ENCODE assay signal across 14 cellular contexts in the genomic region with DNA sequence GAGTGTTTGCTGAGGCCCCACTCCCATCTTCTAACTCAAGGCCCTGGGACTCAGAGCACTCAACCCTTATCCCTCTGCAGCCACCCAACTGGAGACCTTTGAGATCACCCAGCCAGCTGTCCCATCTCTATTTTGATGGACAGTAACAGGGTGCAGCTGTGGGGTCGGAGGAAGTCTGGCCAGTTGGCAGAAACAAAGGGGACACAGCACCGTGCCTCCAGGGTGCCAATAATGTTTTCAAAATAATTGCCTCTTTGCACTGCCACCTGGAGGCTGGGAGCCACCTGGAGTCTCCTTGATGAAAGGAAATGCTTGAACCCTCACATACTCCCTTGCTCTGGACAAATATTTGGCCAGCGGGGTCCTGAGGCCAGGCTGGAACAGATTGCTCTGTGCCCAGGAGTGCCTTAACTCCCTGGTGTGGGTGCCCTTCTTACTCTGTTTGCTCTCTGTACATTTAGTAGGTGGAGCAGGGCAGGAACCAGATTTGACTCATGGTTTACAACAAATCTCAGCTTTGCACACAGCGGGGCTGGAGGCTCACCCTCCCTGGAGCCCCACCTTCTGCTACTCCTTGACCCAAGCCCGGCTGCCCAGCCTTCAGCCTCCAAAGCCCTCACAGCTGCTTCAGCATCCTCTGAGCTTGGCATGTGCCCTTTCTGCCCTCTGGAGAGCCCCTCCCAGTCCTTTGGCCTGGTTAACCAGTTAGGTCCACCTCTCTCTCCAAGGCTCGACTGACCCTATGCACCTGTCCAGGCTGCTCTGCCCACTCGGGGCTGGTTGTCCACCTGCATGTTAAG. TPM values are rescaled to one million over a fixed set of nuclear protein-coding genes. Genes with fewer than 3 reads are reported as not detected.
DNase-seq lines count a peak whose midpoint lies in the region; ATAC-seq and TF ChIP-seq lines count a peak whose summit lies in the region.
"Had no signal": no experiment of that assay in that cellular context is flagged by ENCODE, and none has a peak within 500 bp of the region (broad histone marks: within the 10 kb centered on the region; RNA-seq: fewer than 3 reads in every experiment).

No MANE protein-coding gene starts in this region.

- H3K27ac ChIP-seq in left lung: peak overlapping the region in 1 of 2 donors; percentile 5
- H3K27ac ChIP-seq: C4-2B, prostate gland had no signal

- no peaks in the 10 kb centered on the region for H3K9me3 ChIP-seq in left lung
- H3K9me3 ChIP-seq: prostate gland had no signal

- in situ Hi-C loops in ACHN (cut with HindIII; ENCODE audit: low pct_ligation_motif_present, low pct_unique_long_range_greater_than_20kb, low sequenced_read_pairs): no loop called here

- H3K36me3 Mint-ChIP-seq in activated CD4-positive, alpha-beta memory T cell treated with anti-CD3 and anti-CD28 coated beads for 36 hours: peaks cover 8% of the 10 kb centered on the region

- POLR2A ChIA-PET in activated CD4-positive, alpha-beta memory T cell treated with anti-CD3 and anti-CD28 coated beads for 36 hours (lab: Charles Lee): interaction anchor here (0.8 to 1.7 kb wide), 5 partner anchors 17 to 73 kb away, joined by 3 to 8 read pairs (median 3); a partner anchor contains a TSS

- no peaks in the 10 kb centered on the region for H3K27me3 Mint-ChIP-seq in activated CD4-positive, alpha-beta memory T cell treated with anti-CD3 and anti-CD28 coated beads for 36 hours

- no peak overlapping the region for H3K4me3 ChIP-seq in left lung
- H3K4me3 ChIP-seq in foreskin fibroblast (ENCODE audit: low read depth in 1 of 2, low read length in 2 of 2): no peak overlapping the region
- H3K4me3 ChIP-seq: prostate gland had no signal

- H3K27ac Mint-ChIP-seq in activated CD4-positive, alpha-beta memory T cell treated with anti-CD3 and anti-CD28 coated beads for 36 hours: peak overlapping the region; percentile 59

- CTCF ChIA-PET in activated CD4-positive, alpha-beta memory T cell treated with anti-CD3 and anti-CD28 coated beads for 36 hours (lab: Charles Lee): interaction anchor here (0.7 to 7.0 kb wide), 11 partner anchors 8 to 86 kb away, joined by 3 to 49 read pairs (median 4); no protein-coding TSS in a partner anchor

- peaks cover 7 to 11% of the 10 kb centered on the region in 2 donors for H3K4me1 ChIP-seq in left lung
- H3K4me1 ChIP-seq: prostate gland had no signal

- H3K27me3 ChIP-seq in left lung: peaks cover 0 to 20% of the 10 kb centered on the region in 2 donors

- peaks cover 12% of the 10 kb centered on the region for H3K9me3 Mint-ChIP-seq in activated CD4-positive, alpha-beta memory T cell treated with anti-CD3 and anti-CD28 coated beads for 36 hours

- ATAC-seq in GM19463 (IDR thresholded peaks at IDR 0.05; ENCODE audit: unreplicated experiment) (peak; percentile 19), left lung (peak; percentile 45), GM18867 (IDR thresholded peaks at IDR 0.05; ENCODE audit: unreplicated experiment) (no peak)

- DNase-seq in ACHN (peak; percentile 21), left lung (no peak), occipital lobe (lab: John Stamatoyannopoulos, UW) (no peak), NCI-H2196 treated with DMSO at 0.1 percent for 48 hours (lab: John Stamatoyannopoulos, UW; ENCODE audit: unreplicated experiment) (no peak), foreskin fibroblast (no peak)
- no peak for DNase-seq in activated CD4-positive, alpha-beta memory T cell treated with anti-CD3 and anti-CD28 coated beads for 36 hours
- DNase-seq: activated T-cell treated with anti-CD3 and anti-CD28 coated beads for 4 hours had no signal

- TF ChIP-seq CTCF in left lung (IDR thresholded peaks at IDR 0.05) (no peak), foreskin fibroblast (IDR thresholded peaks at IDR 0.05; ENCODE audit: low read depth, low read length) (no peak)

- no peak overlapping the region for H3K4me3 Mint-ChIP-seq in activated CD4-positive, alpha-beta memory T cell treated with anti-CD3 and anti-CD28 coated beads for 36 hours
- H3K4me3 Mint-ChIP-seq: central memory CD8-positive, alpha-beta T cell had no signal

- peaks cover 80% of the 10 kb centered on the region for H3K4me1 Mint-ChIP-seq in activated CD4-positive, alpha-beta memory T cell treated with anti-CD3 and anti-CD28 coated beads for 36 hours (ENCODE audit: low read depth)
- H3K4me1 Mint-ChIP-seq: central memory CD8-positive, alpha-beta T cell had no signal

- H3K36me3 ChIP-seq in left lung: no peaks in the 10 kb centered on the region
- H3K36me3 ChIP-seq: prostate gland had no signal

- intact Hi-C loops in activated CD4-positive, alpha-beta memory T cell treated with anti-CD3 and anti-CD28 coated beads for 36 hours (cut with micrococcal nuclease): no loop called here
- intact Hi-C loops in left lung (cut with DNase I): no loop called here

RNA-seq across cellular contexts. Expression of a gene that starts 17.2 kb away (rescaled TPM):
- 10 to 100 TPM; 63.5 to 63.6 TPM for total RNA-seq in activated CD4-positive, alpha-beta memory T cell treated with anti-CD3 and anti-CD28 coated beads for 36 hours
- 10 to 100 TPM in 1 of 2 donors, 1 to 10 TPM in 1; 1.8 to 13.6 TPM for total RNA-seq in left lung
- total RNA-seq in occipital lobe: not detected
- total RNA-seq: frontal cortex, liver had no signal

Comparison
In these comparisons a context has a peak if more than half of its experiments do, and no peak if none do; other contexts are left out.
1. RNA of a gene that starts 17.2 kb away (total RNA-seq): 63.5 to 63.6 TPM in activated CD4-positive, alpha-beta memory T cell treated with anti-CD3 and anti-CD28 coated beads for 36 hours; 1.8 to 13.6 TPM in left lung and not detected in occipital lobe (single experiment); every median in the first group is over 4 times any median in the second.